Comparison of ENCODE assay signal across 13 cellular contexts in genomic region chr2:128314026-128314347, GRCh38. TPM values are rescaled to one million over a fixed set of nuclear protein-coding genes. Genes with fewer than 3 reads are reported as not detected.
DNase-seq lines count a peak whose midpoint lies in the region; ATAC-seq and TF ChIP-seq lines count a peak whose summit lies in the region.
"Had no signal": no experiment of that assay in that cellular context is flagged by ENCODE, and none has a peak within 500 bp of the region (broad histone marks: within the 10 kb centered on the region; RNA-seq: fewer than 3 reads in every experiment).

No MANE protein-coding gene starts in this region.

- TF ChIP-seq CTCF in DND-41 (IDR thresholded peaks at IDR 0.05; ENCODE audit: borderline replicate concordance, extremely low read depth, low read length, poor library complexity, severe bottlenecking) (no peak), astrocyte of the cerebellum (IDR thresholded peaks at IDR 0.05; ENCODE audit: low read depth, low read length, missing control alignments) (no peak), osteoblast (IDR thresholded peaks at IDR 0.05; ENCODE audit: extremely low read depth, low read depth, low read length) (no peak)

- H3K56ac ChIP-seq in mesendoderm (ENCODE audit: low read length): no peak overlapping the region

- peak overlapping the region; percentile 18; the same call in 1 of the 2 replicates for H3K27ac ChIP-seq in DND-41 (ENCODE audit: low read length)
- no peak overlapping the region for H3K27ac ChIP-seq in osteoblast (ENCODE audit: low read depth, low read length)
- no peak overlapping the region for H3K27ac ChIP-seq in mesendoderm (ENCODE audit: low read depth, low read length)
- H3K27ac ChIP-seq: gastrocnemius medialis, uterus had no signal

- peaks cover 85% of the 10 kb centered on the region for H3K36me3 ChIP-seq in DND-41 (ENCODE audit: insufficient read depth, low read length)
- peaks cover 6% of the 10 kb centered on the region for H3K36me3 ChIP-seq in osteoblast (ENCODE audit: insufficient read depth, low read length)
- peaks cover 2% of the 10 kb centered on the region for H3K36me3 ChIP-seq in mesendoderm (ENCODE audit: control insufficient read depth, insufficient read depth, low read length)
- H3K36me3 ChIP-seq: gastrocnemius medialis, uterus had no signal

- H3K9me3 ChIP-seq in DND-41 (ENCODE audit: insufficient read depth, low read length, severe bottlenecking): no peaks in the 10 kb centered on the region
- no peaks in the 10 kb centered on the region for H3K9me3 ChIP-seq in osteoblast (ENCODE audit: low read depth, low read length)
- H3K9me3 ChIP-seq: gastrocnemius medialis, uterus had no signal

- in situ Hi-C loops in astrocyte of the cerebellum (cut with HindIII; ENCODE audit: low sequenced_read_pairs): loop anchor here (25.0 kb wide), 2 partner anchors 127 to 948 kb away; no protein-coding TSS in a partner anchor

- H3K79me2 ChIP-seq in DND-41 (ENCODE audit: insufficient read depth, low read length): peaks cover 93% of the 10 kb centered on the region
- peaks cover 24% of the 10 kb centered on the region for H3K79me2 ChIP-seq in osteoblast (ENCODE audit: insufficient read depth, low read length)
- peaks cover 89% of the 10 kb centered on the region for H3K79me2 ChIP-seq in mesendoderm (ENCODE audit: control insufficient read depth, insufficient read depth, low read length)

- no peak overlapping the region for H4K5ac ChIP-seq in mesendoderm (ENCODE audit: low read length)

- peak; percentile 51 for DNase-seq in activated effector memory CD4-positive, alpha-beta T cell treated with anti-CD3 and anti-CD28 coated beads, Interleukin-2, amount 50 U/mL, for 16 hours
- no peak for DNase-seq in activated effector memory CD4-positive, alpha-beta T cell treated with Interleukin-2 at 50 U/mL for 16 hours
- peak; percentile 19 for DNase-seq in DND-41
- DNase-seq in astrocyte of the cerebellum (ENCODE audit: low read depth): no peak
- peak; percentile 79 for DNase-seq in osteoblast (ENCODE audit: insufficient read length, low spot score, missing footprints)
- DNase-seq in NCI-H446 (lab: John Stamatoyannopoulos, UW): no peak
- no peak for DNase-seq in mesendoderm
- DNase-seq: gastrocnemius medialis; HCEC 1CT; NCI-H1048; stimulated activated naive CD4-positive, alpha-beta T cell; uterus had no signal

- peaks cover 52% of the 10 kb centered on the region for H3K79me1 ChIP-seq in mesendoderm (ENCODE audit: low read length)

- ATAC-seq in DND-41 (ENCODE audit: insufficient read depth, low read depth) (no peak), GM18870 (IDR thresholded peaks at IDR 0.05; ENCODE audit: unreplicated experiment) (no peak)
- ATAC-seq: gastrocnemius medialis had no signal

- H2AFZ ChIP-seq in DND-41 (ENCODE audit: low read depth, low read length) (no peak overlapping the region), osteoblast (ENCODE audit: low read length) (no peak overlapping the region)

- peak overlapping the region; percentile 88; the same call in 1 of the 2 replicates for H3K9ac ChIP-seq in DND-41 (ENCODE audit: low read depth, low read length)
- no peak overlapping the region for H3K9ac ChIP-seq in mesendoderm (ENCODE audit: low read length)

- H3K23ac ChIP-seq in mesendoderm (ENCODE audit: low read length): no peak overlapping the region

- no peak overlapping the region for H2AK5ac ChIP-seq in mesendoderm (ENCODE audit: low read length)

- no peak overlapping the region for H2BK15ac ChIP-seq in mesendoderm (replicated peaks; ENCODE audit: low read depth)

- H4K8ac ChIP-seq in mesendoderm (ENCODE audit: low read depth, low read length): no peak overlapping the region

- H3K18ac ChIP-seq in mesendoderm (ENCODE audit: low read length): no peak overlapping the region

- no CpG with 5 or more reads among the region's 4 CpGs for WGBS in mesendoderm (ENCODE audit: extremely low coverage, insufficient coverage, low lambda C conversion rate)

- H3K4me2 ChIP-seq in DND-41 (ENCODE audit: insufficient read depth, low read length) (peak overlapping the region; percentile 88), osteoblast (ENCODE audit: insufficient read depth, low read length) (no peak overlapping the region), mesendoderm (ENCODE audit: low read length) (no peak overlapping the region)

- H3K27me3 ChIP-seq in DND-41 (ENCODE audit: insufficient read depth, low read length, poor library complexity) (no peaks in the 10 kb centered on the region), osteoblast (ENCODE audit: insufficient read depth, low read length) (no peaks in the 10 kb centered on the region), mesendoderm (ENCODE audit: insufficient read depth, low read length, poor library complexity) (no peaks in the 10 kb centered on the region)
- H3K27me3 ChIP-seq: gastrocnemius medialis, uterus had no signal

- H3K4ac ChIP-seq in mesendoderm (ENCODE audit: low read depth, low read length): no peak overlapping the region

- H3K4me3 ChIP-seq in DND-41 (ENCODE audit: low read depth in 1 of 2, low read length in 2 of 2) (peak overlapping the region in 1 of 2 experiments; percentile 98; a peak in 2 of 4 replicates), astrocyte of the cerebellum (ENCODE audit: low read depth, low read length) (peak overlapping the region; percentile 85), osteoblast (ENCODE audit: insufficient read depth, low read length) (no peak overlapping the region), mesendoderm (ENCODE audit: low read length) (no peak overlapping the region)
- H3K4me3 ChIP-seq: gastrocnemius medialis, uterus had no signal

- peaks cover 89% of the 10 kb centered on the region for H4K20me1 ChIP-seq in DND-41 (ENCODE audit: insufficient read depth, low read length)
- peaks cover 64% of the 10 kb centered on the region for H4K20me1 ChIP-seq in osteoblast (ENCODE audit: insufficient read depth, low read length)

- H2BK5ac ChIP-seq in mesendoderm (ENCODE audit: low read length): no peak overlapping the region

- H3K4me1 ChIP-seq in DND-41 (ENCODE audit: insufficient read depth, low read length) (peaks cover 75% of the 10 kb centered on the region), osteoblast (ENCODE audit: insufficient read depth, low read length) (peaks cover 13% of the 10 kb centered on the region), mesendoderm (ENCODE audit: control insufficient read depth, low read depth, low read length) (peaks cover 4% of the 10 kb centered on the region)

- H2BK120ac ChIP-seq in mesendoderm (ENCODE audit: low read depth, low read length): no peak overlapping the region

RNA-seq across cellular contexts. Expression of gene HS6ST1, which starts 4.7 kb away (rescaled TPM):
- total RNA-seq in osteoblast: 16.5 and 18.8 TPM in 2 replicates
- 29.4 TPM for polyA plus RNA-seq in mesendoderm (2013, experiment 1 of 2)
- polyA plus RNA-seq in mesendoderm (2013, experiment 2 of 2): 29.5 TPM

Comparison
In these comparisons a context has a peak if more than half of its experiments do, and no peak if none do; other contexts are left out.
1. DNase-seq: peak in activated effector memory CD4-positive, alpha-beta T cell treated with anti-CD3 and anti-CD28 coated beads, Interleukin-2, amount 50 U/mL, for 16 hours (single experiment), DND-41 (single experiment) and osteoblast (single experiment); none in activated effector memory CD4-positive, alpha-beta T cell treated with Interleukin-2 at 50 U/mL for 16 hours (single experiment), astrocyte of the cerebellum (single experiment), NCI-H446 (0 of 2) and mesendoderm (single experiment).